Comparison of ENCODE assay signal across 11 cellular contexts in the genomic region with DNA sequence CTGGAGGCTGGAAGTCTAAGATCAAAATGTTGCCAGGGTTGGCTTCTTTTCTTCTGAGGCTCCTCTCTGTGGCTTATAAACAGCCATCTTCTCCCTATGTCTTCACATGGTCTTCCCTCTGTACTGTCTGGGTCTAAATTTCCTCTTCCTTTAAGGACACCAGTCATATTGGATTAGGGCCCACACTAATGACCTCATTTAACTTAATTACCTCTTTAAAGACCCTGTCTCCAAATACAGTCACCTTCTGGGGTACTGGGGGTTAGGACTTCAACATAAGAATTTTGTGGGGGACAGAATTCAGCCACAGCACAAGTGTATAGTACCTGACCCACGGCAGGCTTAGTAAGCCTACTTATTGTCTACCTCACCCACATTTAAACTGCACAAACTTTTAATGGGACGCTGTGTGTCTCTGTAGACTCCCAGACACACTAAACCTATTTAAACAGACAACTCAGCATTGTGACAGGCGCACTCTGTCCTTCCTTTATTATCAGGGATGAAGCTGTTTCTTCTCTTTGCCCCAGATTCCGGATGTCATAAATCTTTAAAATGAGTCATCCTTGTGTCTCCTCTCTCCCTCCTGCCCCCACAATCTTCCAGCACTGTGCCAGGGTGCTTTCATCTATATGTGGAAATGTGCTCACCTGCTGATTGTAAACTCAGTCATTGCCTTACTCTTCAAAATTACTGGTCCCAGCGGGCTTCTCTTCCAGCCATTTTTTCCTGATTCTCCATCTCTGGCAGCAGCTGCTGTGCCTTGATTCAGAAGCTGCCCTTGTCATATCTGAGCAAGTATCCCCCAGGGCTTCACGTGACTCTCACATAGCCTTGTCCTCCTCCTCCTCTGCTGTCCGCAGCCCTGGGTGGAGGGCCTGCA. TPM values are rescaled to one million over a fixed set of nuclear protein-coding genes. Genes with fewer than 3 reads are reported as not detected.
DNase-seq lines count a peak whose midpoint lies in the region; TF ChIP-seq lines count a peak whose summit lies in the region.
"Had no signal": no experiment of that assay in that cellular context is flagged by ENCODE, and none has a peak within 500 bp of the region (broad histone marks: within the 10 kb centered on the region; RNA-seq: fewer than 3 reads in every experiment).

No MANE protein-coding gene starts in this region.

- H3K4me1 ChIP-seq in A673 (ENCODE audit: insufficient read depth, low read length, poor library complexity, severe bottlenecking) (peaks cover 25% of the 10 kb centered on the region), hepatocyte (ENCODE audit: insufficient read depth) (peaks cover 8% of the 10 kb centered on the region)

- intact Hi-C loops in A673 (cut with micrococcal nuclease; ENCODE audit: unreplicated experiment) = loop anchor here (2.0 to 10.0 kb wide), 3 partner anchors 39 to 435 kb away; no protein-coding TSS in a partner anchor

- no peaks in the 10 kb centered on the region for H4K20me1 ChIP-seq in hepatocyte (ENCODE audit: insufficient read depth, poor library complexity, severe bottlenecking)

- H3K9me2 ChIP-seq in hepatocyte (replicated peaks; ENCODE audit: insufficient read depth) = no peaks in the 10 kb centered on the region

- BruUV-seq in A673 (replicated peaks; lab: Mats Ljungman, UMichigan) = no TSS peak

- H3K4me2 ChIP-seq in hepatocyte = no peak overlapping the region

- H3K4me3 ChIP-seq in A673 (ENCODE audit: low read depth, low read length, poor library complexity, severe bottlenecking) (no peak overlapping the region), hepatocyte (no peak overlapping the region)

- POLR2A ChIA-PET in A673 (lab: Charles Lee; ENCODE audit: low non-redundant PET) = no interaction called here

- H3K79me2 ChIP-seq in hepatocyte = no peaks in the 10 kb centered on the region

- peak; percentile 99 for DNase-seq in A673 (ENCODE audit: low spot score)
- DNase-seq in M059J (ENCODE audit: low read depth) = peak; percentile 81
- DNase-seq in SK-MEL-5 (ENCODE audit: low read depth, low spot score) = peak; percentile 33
- DNase-seq in hepatocyte (ENCODE audit: low spot score) = peak; percentile 60
- DNase-seq in stimulated activated CD4-positive, alpha-beta T cell treated with anti-CD3 and anti-CD28 coated beads, Interleukin-15, amount 100 ng/mL, for 24 hours = no peak
- DNase-seq in G401 (ENCODE audit: low spot score) = no peak
- no peak for DNase-seq in HuH-7.5 (ENCODE audit: low spot score)
- no peak for DNase-seq in amniotic stem cell (lab: John Stamatoyannopoulos, UW)
- DNase-seq: activated CD8-positive, alpha-beta memory T cell treated with anti-CD3 and anti-CD28 coated beads, Interleukin-2, amount 50 U/mL, for 48 hours; natural killer cell; stimulated activated CD4-positive, alpha-beta T cell treated with anti-CD3 and anti-CD28 coated beads, Interleukin-12 subunit alpha, Interleukin-12 subunit beta, amount 100 ng/mL, for 4 hours had no signal

- H3K27ac ChIP-seq in A673 (ENCODE audit: low read depth, low read length, poor library complexity, severe bottlenecking) = peak overlapping the region; percentile 58
- peak overlapping the region; percentile 64 for H3K27ac ChIP-seq in hepatocyte

- H2AFZ ChIP-seq in hepatocyte = no peak overlapping the region

- H3K27me3 ChIP-seq in A673 (replicated peaks; ENCODE audit: insufficient read depth, low read depth, low read length, poor library complexity) = no peaks in the 10 kb centered on the region
- H3K27me3 ChIP-seq in hepatocyte = no peaks in the 10 kb centered on the region

- in situ Hi-C loops in SK-MEL-5 (cut with HindIII; ENCODE audit: low pct_unique_long_range_greater_than_20kb, low sequenced_read_pairs) = no loop called here
- in situ Hi-C loops in G401 (cut with HindIII; ENCODE audit: low sequenced_read_pairs) = no loop called here

- CTCF ChIA-PET in A673 (lab: Charles Lee) = interaction anchor here (0.8 to 1.5 kb wide), 4 partner anchors 18 to 126 kb away, joined by 3 to 8 read pairs (median 4); no protein-coding TSS in a partner anchor

- TF ChIP-seq CTCF in A673 (conservative IDR thresholded peaks at IDR 0.05; ENCODE audit: low read depth, low read length) = no peak
- TF ChIP-seq CTCF in hepatocyte (IDR thresholded peaks at IDR 0.05; ENCODE audit: poor library complexity) = no peak

- peaks cover 24% of the 10 kb centered on the region for H3K36me3 ChIP-seq in A673 (ENCODE audit: insufficient read depth, low read length, poor library complexity, severe bottlenecking)
- H3K36me3 ChIP-seq in hepatocyte (replicated peaks; ENCODE audit: insufficient read depth, low read depth) = no peaks in the 10 kb centered on the region

- WGBS in hepatocyte (ENCODE audit: low lambda C conversion rate, missing lambda C conversion rate) = 76% methylated on average over 7 of the region's 7 CpGs

- H3K9me3 ChIP-seq in A673 (ENCODE audit: low read depth, low read length, poor library complexity, severe bottlenecking) (no peaks in the 10 kb centered on the region), hepatocyte (ENCODE audit: low read depth) (no peaks in the 10 kb centered on the region)

RNA-seq across cellular contexts. Expression of a gene that starts 5.4 kb away (rescaled TPM):
- 46.0 and 46.2 TPM in 2 replicates for total RNA-seq in A673 (2021)
- 6.6 and 11.7 TPM in 2 replicates for total RNA-seq in M059J (2014; rRNA removed; shearing (Covaris generic))
- total RNA-seq in SK-MEL-5 (2014; rRNA removed; shearing (Covaris generic)) = 14.3 and 16.1 TPM in 2 replicates
- 14.0 and 20.9 TPM in 2 replicates for polyA plus RNA-seq in SK-MEL-5 (2015; cell fraction: cytosol; rRNA removed)
- polyA plus RNA-seq in SK-MEL-5 (2015; cell fraction: nucleus; rRNA removed) = 12.5 and 15.0 TPM in 2 replicates
- 5.2 and 7.6 TPM in 2 replicates for total RNA-seq in hepatocyte
- polyA plus RNA-seq in hepatocyte = 7.2 and 8.3 TPM in 2 replicates
- total RNA-seq in G401 (2014; rRNA removed; shearing (Covaris generic)) = 32.5 and 38.5 TPM in 2 replicates

RNA-seq across cellular contexts. Expression of a gene that starts 27.0 kb away (rescaled TPM):
- total RNA-seq in A673 (2021) = 3.3 and 3.8 TPM in 2 replicates
- total RNA-seq in M059J (2014; rRNA removed; shearing (Covaris generic)) = 0.96 TPM in 1 of 2 replicates, not detected in the other
- total RNA-seq in SK-MEL-5 (2014; rRNA removed; shearing (Covaris generic)) = 0.37 and 1.2 TPM in 2 replicates
- 0.18 TPM in 1 of 2 replicates, not detected in the other for polyA plus RNA-seq in SK-MEL-5 (2015; cell fraction: cytosol; rRNA removed)
- polyA plus RNA-seq in SK-MEL-5 (2015; cell fraction: nucleus; rRNA removed) = 1.3 TPM in 1 of 2 replicates, not detected in the other
- total RNA-seq in hepatocyte = not detected in 2 replicates
- 0.21 TPM in 1 of 2 replicates, not detected in the other for polyA plus RNA-seq in hepatocyte
- total RNA-seq in G401 (2014; rRNA removed; shearing (Covaris generic)) = 0.24 TPM in 1 of 2 replicates, not detected in the other

RNA-seq across cellular contexts. Expression of a gene that starts 32.8 kb away (rescaled TPM):
- total RNA-seq in A673 (2021) (46.4 and 47.0 TPM in 2 replicates), hepatocyte (21.3 and 27.6 TPM in 2 replicates)
- 3.1 and 6.1 TPM in 2 replicates for total RNA-seq in M059J (2014; rRNA removed; shearing (Covaris generic))
- total RNA-seq in SK-MEL-5 (2014; rRNA removed; shearing (Covaris generic)) = 5.1 and 5.4 TPM in 2 replicates
- 5.6 and 8.3 TPM in 2 replicates for polyA plus RNA-seq in SK-MEL-5 (2015; cell fraction: cytosol; rRNA removed)
- 16.9 and 20.0 TPM in 2 replicates for polyA plus RNA-seq in SK-MEL-5 (2015; cell fraction: nucleus; rRNA removed)
- polyA plus RNA-seq in hepatocyte = 23.8 and 25.5 TPM in 2 replicates
- total RNA-seq in G401 (2014; rRNA removed; shearing (Covaris generic)) = 12.6 and 13.1 TPM in 2 replicates

RNA-seq across cellular contexts. Expression of a gene that starts 37.6 kb away (rescaled TPM):
- total RNA-seq in A673 (2021) = 64.1 and 68.9 TPM in 2 replicates
- 27.5 and 38.1 TPM in 2 replicates for total RNA-seq in M059J (2014; rRNA removed; shearing (Covaris generic))
- 25.8 and 26.0 TPM in 2 replicates for total RNA-seq in SK-MEL-5 (2014; rRNA removed; shearing (Covaris generic))
- polyA plus RNA-seq in SK-MEL-5 (2015; cell fraction: cytosol; rRNA removed) = 29.8 and 43.7 TPM in 2 replicates
- polyA plus RNA-seq in SK-MEL-5 (2015; cell fraction: nucleus; rRNA removed) = 108 and 183 TPM in 2 replicates
- total RNA-seq in hepatocyte = 20.3 and 28.0 TPM in 2 replicates
- 32.8 and 37.3 TPM in 2 replicates for polyA plus RNA-seq in hepatocyte
- total RNA-seq in G401 (2014; rRNA removed; shearing (Covaris generic)) = 32.5 and 38.8 TPM in 2 replicates

RNA-seq across cellular contexts. Expression of a gene that starts 42.4 kb away (rescaled TPM):
- total RNA-seq in A673 (2021) = 9.1 and 10.9 TPM in 2 replicates
- 0.22 TPM in 1 of 2 replicates, not detected in the other for total RNA-seq in M059J (2014; rRNA removed; shearing (Covaris generic))
- 0.16 and 0.37 TPM in 2 replicates for total RNA-seq in SK-MEL-5 (2014; rRNA removed; shearing (Covaris generic))
- 1.3 and 1.4 TPM in 2 replicates for polyA plus RNA-seq in SK-MEL-5 (2015; cell fraction: cytosol; rRNA removed)
- 1.00 and 1.2 TPM in 2 replicates for polyA plus RNA-seq in SK-MEL-5 (2015; cell fraction: nucleus; rRNA removed)
- total RNA-seq in hepatocyte = 4.3 and 4.7 TPM in 2 replicates
- polyA plus RNA-seq in hepatocyte = 9.7 and 11.6 TPM in 2 replicates
- not detected in 2 replicates for total RNA-seq in G401 (2014; rRNA removed; shearing (Covaris generic))

Comparison
In these comparisons a context has a peak if more than half of its experiments do, and no peak if none do; other contexts are left out.
1. DNase-seq: peak in A673 (single experiment), M059J (single experiment), SK-MEL-5 (single experiment) and hepatocyte (single experiment); none in stimulated activated CD4-positive, alpha-beta T cell treated with anti-CD3 and anti-CD28 coated beads, Interleukin-15, amount 100 ng/mL, for 24 hours (single experiment), G401 (single experiment), HuH-7.5 (single experiment) and amniotic stem cell (single experiment).